ENCODE assay signal across 16 cellular contexts in genomic region chr2:3264010-3264744, GRCh38.
DNase-seq lines count a peak whose midpoint lies in the region; ATAC-seq and TF ChIP-seq lines count a peak whose summit lies in the region.
"Had no signal": no experiment of that assay in that cellular context is flagged by ENCODE, and none has a peak within 500 bp of the region (broad histone marks: within the 10 kb centered on the region; RNA-seq: fewer than 3 reads in every experiment).

No MANE protein-coding gene starts in this region.

- no peak overlapping the region for H3K4me3 Mint-ChIP-seq in nephron progenitor cell
- H3K4me3 Mint-ChIP-seq: activated CD4-positive, alpha-beta T cell treated with anti-CD3 and anti-CD28 coated beads, Interleukin-2, amount 10 ng/mL, durations not matched to agents 24 days and 14 days; H9 had no signal

- H3K27ac ChIP-seq in angular gyrus (ENCODE audit: low read depth, low read length), result peak overlapping the region; percentile 13
- H3K27ac ChIP-seq: brain microvascular endothelial cell, tibial nerve had no signal

- H3K27me3 Mint-ChIP-seq in nephron progenitor cell (ENCODE audit: low read depth, poor library complexity), result no peaks in the 10 kb centered on the region
- H3K27me3 Mint-ChIP-seq: activated CD4-positive, alpha-beta T cell treated with anti-CD3 and anti-CD28 coated beads, Interleukin-2, amount 10 ng/mL, durations not matched to agents 24 days and 14 days had no signal

- TF ChIP-seq CTCF in NB4 (IDR thresholded peaks at IDR 0.05; ENCODE audit: low read depth, low read length), result no peak
- TF ChIP-seq CTCF in nephron progenitor cell (IDR thresholded peaks at IDR 0.05), result no peak

- H3K4me3 ChIP-seq in NB4 (ENCODE audit: low read depth, low read length), result no peak overlapping the region
- H3K4me3 ChIP-seq: tibial nerve had no signal

- peak overlapping the region; percentile 46 for H3K27ac Mint-ChIP-seq in nephron progenitor cell
- H3K27ac Mint-ChIP-seq: activated CD4-positive, alpha-beta T cell treated with anti-CD3 and anti-CD28 coated beads, Interleukin-2, amount 10 ng/mL, durations not matched to agents 24 days and 14 days; H9 had no signal

- no peak for TF ChIP-seq POLR2A in NB4 (IDR thresholded peaks at IDR 0.05; ENCODE audit: extremely low read depth, insufficient read length)

- ATAC-seq in GM19395 (IDR thresholded peaks at IDR 0.05; ENCODE audit: unreplicated experiment) (no peak), HG03025 (IDR thresholded peaks at IDR 0.05; ENCODE audit: low FRiP score, unreplicated experiment) (no peak)

- peaks cover 7% of the 10 kb centered on the region for H3K36me3 Mint-ChIP-seq in nephron progenitor cell (ENCODE audit: low read depth)

- DNase-seq in CMK (ENCODE audit: low read depth) (peak; percentile 5), NB4 (ENCODE audit: low read depth) (peak; percentile 54), nephron progenitor cell (no peak), midbrain (lab: John Stamatoyannopoulos, UW) (no peak), T-helper 2 cell (no peak)
- DNase-seq: activated CD4-positive, alpha-beta T cell treated with anti-CD3 and anti-CD28 coated beads, Interleukin-2, amount 10 ng/mL, durations not matched to agents 24 days and 14 days; activated naive CD4-positive, alpha-beta T cell treated with anti-CD3 and anti-CD28 coated beads, Interleukin-2, amount 50 U/mL, for 16 hours; brain microvascular endothelial cell; Calu3; H9; NCI-H1092 treated with DMSO at 0.1 percent for 48 hours; stimulated activated CD4-positive, alpha-beta T cell treated with anti-CD3 and anti-CD28 coated beads, Interleukin-4, amount 100 ng/mL, for 24 hours had no signal

- H3K4me1 Mint-ChIP-seq in nephron progenitor cell, result peaks cover 10% of the 10 kb centered on the region

- no peaks in the 10 kb centered on the region for H3K9me3 Mint-ChIP-seq in nephron progenitor cell
- H3K9me3 Mint-ChIP-seq: activated CD4-positive, alpha-beta T cell treated with anti-CD3 and anti-CD28 coated beads, Interleukin-2, amount 10 ng/mL, durations not matched to agents 24 days and 14 days; H9 had no signal

Comparison
In these comparisons a context has a peak if more than half of its experiments do, and no peak if none do; other contexts are left out.
1. DNase-seq: peak in CMK (single experiment) and NB4 (single experiment); none in nephron progenitor cell (single experiment), midbrain (single experiment) and T-helper 2 cell (0 of 5).